In genomic region chr1:242058582-242058981, GRCh38 we compare ENCODE assay signal across 14 cellular contexts. TPM values are rescaled to one million over a fixed set of nuclear protein-coding genes. Genes with fewer than 3 reads are reported as not detected.
DNase-seq lines count a peak whose midpoint lies in the region; ATAC-seq and TF ChIP-seq lines count a peak whose summit lies in the region.
"Not testable (repeated sequence)": the region's sequence is repeated elsewhere in the genome, so short reads cannot be mapped to it uniquely, and the experiment has no call there.
"Had no signal": no experiment of that assay in that cellular context is flagged by ENCODE, and none has a peak within 500 bp of the region (broad histone marks: within the 10 kb centered on the region; RNA-seq: fewer than 3 reads in every experiment).

No MANE protein-coding gene starts in this region.

- DNase-seq in osteocyte (ENCODE audit: extremely low spot score, unreplicated experiment), result peak; percentile 6

- not testable (repeated sequence) for H3K4me3 Mint-ChIP-seq in osteocyte (ENCODE audit: unreplicated experiment)

- H3K27me3 Mint-ChIP-seq in osteocyte (ENCODE audit: unreplicated experiment), result not testable (repeated sequence)

- not testable (repeated sequence) for H3K9me3 Mint-ChIP-seq in osteocyte (ENCODE audit: unreplicated experiment)

- ATAC-seq in GM18519 (IDR thresholded peaks at IDR 0.05; ENCODE audit: low FRiP score, unreplicated experiment) (peak; percentile 62), GM19324 (IDR thresholded peaks at IDR 0.05; ENCODE audit: low FRiP score, unreplicated experiment) (peak; percentile 72), GM21390 (IDR thresholded peaks at IDR 0.05; ENCODE audit: unreplicated experiment) (peak; percentile 87), HG02571 (IDR thresholded peaks at IDR 0.05; ENCODE audit: unreplicated experiment) (peak; percentile 86), HG02884 (IDR thresholded peaks at IDR 0.05; ENCODE audit: unreplicated experiment) (peak; percentile 86), HG03097 (IDR thresholded peaks at IDR 0.05; ENCODE audit: low FRiP score, unreplicated experiment) (peak; percentile 78), HG03442 (IDR thresholded peaks at IDR 0.05; ENCODE audit: unreplicated experiment) (peak; percentile 83)

- H3K36me3 Mint-ChIP-seq in osteocyte (ENCODE audit: unreplicated experiment), result not testable (repeated sequence)

- not testable (repeated sequence) for H3K4me1 Mint-ChIP-seq in osteocyte (ENCODE audit: unreplicated experiment)

- not testable (repeated sequence) for H3K27ac Mint-ChIP-seq in osteocyte (ENCODE audit: unreplicated experiment)

- not testable (repeated sequence) for TF ChIP-seq CTCF in osteocyte (IDR thresholded peaks at IDR 0.05)

RNA-seq across cellular contexts. Expression of gene MAP1LC3C, which starts 59.7 kb away (rescaled TPM):
- 0.81 TPM in 1 of 2 replicates, not detected in the other for total RNA-seq in osteocyte
- total RNA-seq: activated T-cell treated with anti-CD3 and anti-CD28 coated beads, Interleukin-2, amount 50 U/mL, for 4 hours; K562; left lobe of liver; M059J; OCI-LY7; T-cell had no signal

Comparison
In these comparisons a context has a peak if more than half of its experiments do, and no peak if none do; other contexts are left out.
1. Peak in every context shown above with its lines: DNase-seq and ATAC-seq.